Comparison of ENCODE assay signal across 1 cellular context in genomic region chr5:143610946-143611345, GRCh38.
TF ChIP-seq lines count a peak whose summit lies in the region.

No MANE protein-coding gene starts in this region.

TF ChIP-seq in GM12878, 131 proteins besides CTCF, POLR2A, EP300 and RAD21 (continued from another document):
- TF ChIP-seq ZBTB4 (CRISPR knock-in tag; IDR thresholded peaks at IDR 0.05) = no peak
